In the genomic region with DNA sequence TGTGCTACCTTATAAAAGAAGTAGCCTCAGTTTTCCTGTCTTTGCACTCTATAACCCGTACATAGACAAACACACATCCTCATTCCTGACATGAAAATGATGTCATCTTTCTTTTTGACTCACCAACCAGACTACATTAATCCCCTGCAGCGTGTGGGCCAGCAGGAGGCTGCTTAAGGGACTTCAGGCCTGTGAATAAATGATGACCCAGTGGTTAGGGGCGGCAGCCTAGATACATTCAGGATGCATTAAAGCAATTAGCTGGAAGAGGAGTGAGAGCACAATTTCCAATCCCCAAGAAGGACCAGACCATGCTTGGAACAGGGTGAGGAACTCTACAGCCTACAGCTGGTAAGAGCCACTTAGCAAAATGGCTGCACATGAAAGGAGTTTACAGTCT, we compare ENCODE assay signal across 8 cellular contexts. TPM values are rescaled to one million over a fixed set of nuclear protein-coding genes. Genes with fewer than 3 reads are reported as not detected.
DNase-seq lines count a peak whose midpoint lies in the region; ATAC-seq and TF ChIP-seq lines count a peak whose summit lies in the region.

No MANE protein-coding gene starts in this region.

- H3K4me3 ChIP-seq in GM12865 (ENCODE audit: low read depth, low read length) (no peak overlapping the region), upper lobe of right lung (no peak overlapping the region)

- no peaks in the 10 kb centered on the region for H3K27me3 ChIP-seq in upper lobe of right lung

- H3K9me3 ChIP-seq in upper lobe of right lung = no peaks in the 10 kb centered on the region

- TF ChIP-seq CTCF in GM12865 (IDR thresholded peaks at IDR 0.05; ENCODE audit: insufficient read depth, low read depth, low read length, missing control alignments) = no peak
- TF ChIP-seq CTCF in upper lobe of right lung (IDR thresholded peaks at IDR 0.05) = no peak

- intact Hi-C loops in upper lobe of right lung (cut with DNase I) = no loop called here

- H3K27ac ChIP-seq in upper lobe of right lung = no peak overlapping the region

- DNase-seq in GM12865 (ENCODE audit: low read depth) (peak; percentile 53), dermis blood vessel endothelial cell (peak; percentile 48), COLO668 (lab: John Stamatoyannopoulos, UW; ENCODE audit: unreplicated experiment) (no peak), upper lobe of right lung (no peak), NCI-H2171 (lab: John Stamatoyannopoulos, UW) (no peak)
- DNase-seq in activated CD8-positive, alpha-beta memory T cell treated with anti-CD3 and anti-CD28 coated beads, Interleukin-2, amount 50 U/mL, for 48 hours = no peak

- ATAC-seq in GM21367 (IDR thresholded peaks at IDR 0.05; ENCODE audit: unreplicated experiment) = peak; percentile 72
- peak; percentile 89 for ATAC-seq in HG03565 (IDR thresholded peaks at IDR 0.05; ENCODE audit: unreplicated experiment)
- no peak for ATAC-seq in upper lobe of right lung

- H3K36me3 ChIP-seq in upper lobe of right lung = no peaks in the 10 kb centered on the region

- H3K4me1 ChIP-seq in upper lobe of right lung = peaks cover 20% of the 10 kb centered on the region

RNA-seq across cellular contexts. Expression of gene KLF7, which starts 57.3 kb away (rescaled TPM):
- total RNA-seq in dermis blood vessel endothelial cell = 14.0 and 20.7 TPM in 2 replicates
- 62.1 TPM for total RNA-seq in upper lobe of right lung

Comparison
In these comparisons a context has a peak if more than half of its experiments do, and no peak if none do; other contexts are left out.
1. DNase-seq: peak in GM12865 (single experiment) and dermis blood vessel endothelial cell (single experiment); none in COLO668 (single experiment), upper lobe of right lung (single experiment), NCI-H2171 (single experiment) and activated CD8-positive, alpha-beta memory T cell treated with anti-CD3 and anti-CD28 coated beads, Interleukin-2, amount 50 U/mL, for 48 hours (single experiment).